Comparison of ENCODE assay signal across 1 cellular context in genomic region chr17:78281249-78281865, GRCh38.
TF ChIP-seq lines count a peak whose summit lies in the region.

No MANE protein-coding gene starts in this region.

TF ChIP-seq in IMR-90, 13 proteins besides CTCF, POLR2A, EP300 and RAD21:
- TF ChIP-seq BHLHE40 (IDR thresholded peaks at IDR 0.05; ENCODE audit: low read depth, low read length): no peak
- no peak for TF ChIP-seq USF2 (IDR thresholded peaks at IDR 0.05; ENCODE audit: low read depth, low read length)
- TF ChIP-seq FOS (IDR thresholded peaks at IDR 0.05; ENCODE audit: low read depth, low read length): no peak
- TF ChIP-seq RFX5 (IDR thresholded peaks at IDR 0.05; ENCODE audit: low read depth, low read length): no peak
- TF ChIP-seq SMC3 (IDR thresholded peaks at IDR 0.05; ENCODE audit: low read depth, low read length): no peak
- TF ChIP-seq ELK1 (IDR thresholded peaks at IDR 0.05; ENCODE audit: borderline replicate concordance, low read depth, low read length): no peak
- no peak for TF ChIP-seq NFE2L2 (IDR thresholded peaks at IDR 0.05; ENCODE audit: low read depth, low read length)
- TF ChIP-seq RCOR1 (IDR thresholded peaks at IDR 0.05; ENCODE audit: insufficient replicate concordance, low read length): no peak
